8 cellular contexts compared by ENCODE assay signal in the genomic region with DNA sequence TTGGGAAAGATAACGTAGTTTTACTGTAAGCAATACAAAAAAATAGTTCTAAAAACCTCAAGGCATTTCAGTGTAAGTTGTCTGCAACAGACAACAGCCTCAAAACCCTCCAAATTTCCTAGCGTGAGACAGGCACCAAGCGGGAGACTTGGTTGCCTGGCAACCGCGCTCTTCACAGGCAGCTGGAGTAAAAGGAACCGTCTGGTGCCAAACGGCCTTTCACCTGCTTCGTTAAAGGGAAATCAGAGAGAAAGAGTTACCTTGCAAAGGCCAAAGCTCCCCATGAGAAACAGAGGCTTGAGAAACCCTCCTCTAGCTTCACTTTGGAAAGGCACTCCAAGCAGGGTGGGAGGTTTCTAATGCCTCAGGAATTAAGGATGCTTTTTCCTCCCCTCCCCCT.
DNase-seq lines count a peak whose midpoint lies in the region; ATAC-seq lines count a peak whose summit lies in the region.

No MANE protein-coding gene starts in this region.

- DNase-seq in DMS 273 treated with DMSO at 0.1 percent for 48 hours (lab: John Stamatoyannopoulos, UW) (peak; percentile 34), NCI-H524 treated with DMSO at 0.1 percent for 48 hours (lab: John Stamatoyannopoulos, UW) (peak; percentile 80), hypothalamus (lab: John Stamatoyannopoulos, UW) (peak in 39 of 51 donors; percentile 1 to 67 (median 31)), AG20443 (ENCODE audit: low spot score) (no peak), OCI-M2 (lab: John Stamatoyannopoulos, UW; ENCODE audit: unreplicated experiment) (no peak), dedifferentiated amniotic fluid mesenchymal stem cell (ENCODE audit: extremely low spot score) (no peak)

- ATAC-seq in HG02981 (IDR thresholded peaks at IDR 0.05; ENCODE audit: unreplicated experiment) (peak; percentile 65), GM21529 (IDR thresholded peaks at IDR 0.05; ENCODE audit: unreplicated experiment) (no peak)

Comparison
In these comparisons a context has a peak if more than half of its experiments do, and no peak if none do; other contexts are left out.
1. DNase-seq: peak in DMS 273 treated with DMSO at 0.1 percent for 48 hours (single experiment), NCI-H524 treated with DMSO at 0.1 percent for 48 hours (single experiment) and hypothalamus (39 of 51); none in AG20443 (single experiment), OCI-M2 (single experiment) and dedifferentiated amniotic fluid mesenchymal stem cell (single experiment).